8 cellular contexts compared by ENCODE assay signal in the genomic region with DNA sequence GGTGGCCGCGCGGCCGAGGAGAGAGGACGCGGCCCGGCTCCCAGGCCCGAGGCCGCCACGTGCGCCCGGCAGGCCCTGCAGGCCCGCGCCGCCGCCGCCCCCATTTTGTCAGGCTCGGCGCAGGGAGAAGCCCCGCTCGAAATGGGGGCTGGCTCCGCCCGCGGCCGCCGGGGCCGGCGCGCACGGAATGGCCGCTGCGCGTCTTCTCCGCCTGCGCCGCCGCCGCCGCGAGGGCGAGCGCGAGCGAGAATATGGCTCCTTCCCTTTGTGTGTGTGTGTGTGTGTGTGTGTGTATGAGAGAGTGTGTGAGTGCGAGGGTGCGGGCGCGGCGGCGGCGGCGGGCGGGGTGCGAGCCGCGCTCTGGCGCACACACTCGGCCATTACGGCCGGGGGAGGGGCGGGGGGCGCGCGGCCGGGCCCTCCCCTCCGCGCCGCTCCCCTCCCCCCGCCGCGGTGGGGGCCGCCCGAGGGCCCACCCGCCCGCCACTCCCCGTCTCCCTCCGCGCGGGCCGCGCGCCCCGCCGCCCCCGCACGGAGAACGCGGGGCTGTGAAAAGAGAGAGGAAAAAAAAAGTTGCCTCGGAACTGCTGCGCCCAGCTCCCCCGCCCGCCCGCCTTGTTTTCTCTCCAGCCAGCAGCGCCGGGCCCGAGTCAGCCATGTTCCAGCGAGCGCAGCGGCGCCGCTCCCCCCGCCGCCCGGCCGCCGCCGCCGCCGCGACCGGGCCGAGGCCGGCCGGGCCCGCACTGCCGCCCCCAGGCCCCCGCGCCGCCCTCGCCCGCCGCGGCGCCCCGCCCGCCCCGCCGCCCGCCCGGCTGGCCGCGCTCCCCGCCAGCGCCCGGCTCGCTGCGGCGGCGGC. TPM values are rescaled to one million over a fixed set of nuclear protein-coding genes. Genes with fewer than 3 reads are reported as not detected.
DNase-seq lines count a peak whose midpoint lies in the region; ATAC-seq, FAIRE-seq and TF ChIP-seq lines count a peak whose summit lies in the region.

No MANE protein-coding gene starts in this region.

- peak overlapping the region in 4 of 5 donors; percentile 84 to 92 (median 88) for H3K9ac ChIP-seq in subcutaneous abdominal adipose tissue (ENCODE audit: low read length in 5 of 5)

- no peaks in the 10 kb centered on the region for H3K27me3 ChIP-seq in foreskin keratinocyte
- no peaks in the 10 kb centered on the region for H3K27me3 ChIP-seq in neuron (ENCODE audit: insufficient read depth, low read length)
- no peaks in the 10 kb centered on the region for H3K27me3 ChIP-seq in subcutaneous abdominal adipose tissue (ENCODE audit: control insufficient read depth in 5 of 5, insufficient read depth in 4 of 5, low read length in 5 of 5)

- ATAC-seq in GM19463 (IDR thresholded peaks at IDR 0.05; ENCODE audit: unreplicated experiment), result peak; percentile 29
- peak; percentile 14 for ATAC-seq in foreskin keratinocyte

- peak overlapping the region; percentile 64 for H3K4me3 ChIP-seq in neuron (ENCODE audit: low read length)
- H3K4me3 ChIP-seq in subcutaneous abdominal adipose tissue (ENCODE audit: low read depth in 1 of 5, low read length in 5 of 5), result peak overlapping the region in 4 of 5 donors; percentile 65 to 80 (median 70)

- H3K4me1 ChIP-seq in foreskin keratinocyte (peaks cover 4% of the 10 kb centered on the region), neuron (ENCODE audit: insufficient read depth, low read length) (peaks cover 27% of the 10 kb centered on the region), subcutaneous abdominal adipose tissue (ENCODE audit: control insufficient read depth in 5 of 5, insufficient read depth in 5 of 5, low read length in 5 of 5) (peaks cover 3 to 38% (median 25%) of the 10 kb centered on the region in 5 donors)

- no peaks in the 10 kb centered on the region for H3K9me3 ChIP-seq in neuron (ENCODE audit: low read length)
- no peaks in the 10 kb centered on the region for H3K9me3 ChIP-seq in subcutaneous abdominal adipose tissue (ENCODE audit: control insufficient read depth in 5 of 5, low read length in 5 of 5)

- TF ChIP-seq CTCF in foreskin keratinocyte (conservative IDR thresholded peaks at IDR 0.05), result no peak

- H3K27ac ChIP-seq in foreskin keratinocyte (peak overlapping the region; percentile 95), subcutaneous abdominal adipose tissue (ENCODE audit: low read depth, low read length) (peak overlapping the region; percentile 98)

- FAIRE-seq in HTR-8/SVneo (lab: Jason Lieb, UNC), result no peak

- DNase-seq in COLO668 (lab: John Stamatoyannopoulos, UW; ENCODE audit: unreplicated experiment) (peak; percentile 96), HTR-8/SVneo (ENCODE audit: insufficient read length, low spot score) (peak; percentile 17), RPMI7951 (ENCODE audit: low read depth) (peak; percentile 71), activated gamma-delta T cell treated with Interleukin-2 at 50 U/mL for 16 hours (peak; percentile 77), foreskin keratinocyte (peak; percentile 31 to 49)

- H3K36me3 ChIP-seq in neuron (ENCODE audit: insufficient read depth, low read length) (peaks cover 27% of the 10 kb centered on the region), subcutaneous abdominal adipose tissue (ENCODE audit: control insufficient read depth in 5 of 5, insufficient read depth in 5 of 5, low read length in 5 of 5) (peaks cover 5 to 12% (median 10%) of the 10 kb centered on the region in 5 donors)

- no peak overlapping the region for H2AFZ ChIP-seq in neuron (ENCODE audit: low read depth, low read length)

RNA-seq across cellular contexts. Expression of a gene that starts 1.0 kb away (rescaled TPM):
- 608 and 737 TPM in 2 replicates for total RNA-seq in RPMI7951 (2014; rRNA removed; shearing (Covaris generic))
- 501 and 571 TPM in 2 replicates for total RNA-seq in foreskin keratinocyte
- 415 and 516 TPM in 2 replicates for polyA plus RNA-seq in foreskin keratinocyte

RNA-seq across cellular contexts. Expression of a gene that starts 42.4 kb away (rescaled TPM):
- total RNA-seq in RPMI7951 (2014; rRNA removed; shearing (Covaris generic)), result not detected in 2 replicates
- total RNA-seq in foreskin keratinocyte, result not detected in 2 replicates
- polyA plus RNA-seq in foreskin keratinocyte, result not detected in 2 replicates

Comparison
In these comparisons a context has a peak if more than half of its experiments do, and no peak if none do; other contexts are left out.
1. Peak in every context shown above with its lines: DNase-seq, ATAC-seq, H3K4me3 ChIP-seq and H3K27ac ChIP-seq.
2. DNase-seq: peak in every context shown above with its lines; median percentile 96 in COLO668; 77 in activated gamma-delta T cell treated with Interleukin-2 at 50 U/mL for 16 hours; 71 in RPMI7951; 40 in foreskin keratinocyte; 17 in HTR-8/SVneo.